In the genomic region with DNA sequence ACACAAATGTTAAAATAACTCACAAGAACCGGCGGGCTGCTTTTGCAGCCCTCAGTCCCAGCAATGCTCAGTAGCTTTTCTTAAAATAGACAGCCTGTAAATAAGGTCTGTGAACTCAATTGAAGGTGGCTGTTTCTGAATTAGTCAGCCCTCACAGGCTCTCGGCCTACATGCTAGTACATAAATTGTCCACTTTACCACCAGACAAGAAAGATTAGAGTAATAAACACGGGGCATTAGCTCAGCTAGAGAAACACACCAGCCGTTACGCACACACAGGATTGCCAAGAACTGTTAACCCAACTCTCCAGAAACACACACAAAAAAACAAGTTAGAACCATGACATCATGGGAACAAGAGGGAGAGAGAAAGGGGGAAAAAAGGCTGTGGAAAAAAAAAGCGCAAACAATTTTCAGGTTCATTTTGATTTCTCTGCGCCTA, we compare ENCODE assay signal across 1 cellular context.
TF ChIP-seq lines count a peak whose summit lies in the region.

No MANE protein-coding gene starts in this region.

TF ChIP-seq in GM12878, 131 proteins besides CTCF, POLR2A, EP300 and RAD21:
- no peak for TF ChIP-seq STAT3 (IDR thresholded peaks at IDR 0.05; ENCODE audit: low read depth, low read length)
- no peak for TF ChIP-seq NR2C1 (IDR thresholded peaks at IDR 0.05)
- no peak for TF ChIP-seq PAX8 (IDR thresholded peaks at IDR 0.05)
- TF ChIP-seq, protein P1, sequence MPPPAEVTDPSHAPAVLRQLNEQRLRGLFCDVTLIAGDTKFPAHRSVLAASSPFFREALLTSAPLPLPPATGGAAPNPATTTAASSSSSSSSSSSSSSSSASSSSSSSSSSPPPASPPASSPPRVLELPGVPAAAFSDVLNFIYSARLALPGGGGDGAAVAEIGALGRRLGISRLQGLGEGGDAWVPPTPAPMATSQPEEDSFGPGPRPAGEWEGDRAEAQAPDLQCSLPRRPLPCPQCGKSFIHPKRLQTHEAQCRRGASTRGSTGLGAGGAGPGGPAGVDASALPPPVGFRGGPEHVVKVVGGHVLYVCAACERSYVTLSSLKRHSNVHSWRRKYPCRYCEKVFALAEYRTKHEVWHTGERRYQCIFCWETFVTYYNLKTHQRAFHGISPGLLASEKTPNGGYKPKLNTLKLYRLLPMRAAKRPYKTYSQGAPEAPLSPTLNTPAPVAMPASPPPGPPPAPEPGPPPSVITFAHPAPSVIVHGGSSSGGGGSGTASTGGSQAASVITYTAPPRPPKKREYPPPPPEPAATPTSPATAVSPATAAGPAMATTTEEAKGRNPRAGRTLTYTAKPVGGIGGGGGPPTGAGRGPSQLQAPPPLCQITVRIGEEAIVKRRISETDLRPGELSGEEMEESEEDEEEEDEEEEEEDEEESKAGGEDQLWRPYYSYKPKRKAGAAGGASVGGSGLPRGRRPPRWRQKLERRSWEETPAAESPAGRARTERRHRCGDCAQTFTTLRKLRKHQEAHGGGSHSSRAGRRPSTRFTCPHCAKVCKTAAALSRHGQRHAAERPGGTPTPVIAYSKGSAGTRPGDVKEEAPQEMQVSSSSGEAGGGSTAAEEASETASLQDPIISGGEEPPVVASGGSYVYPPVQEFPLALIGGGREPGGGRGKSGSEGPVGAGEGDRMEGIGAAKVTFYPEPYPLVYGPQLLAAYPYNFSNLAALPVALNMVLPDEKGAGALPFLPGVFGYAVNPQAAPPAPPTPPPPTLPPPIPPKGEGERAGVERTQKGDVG (CRISPR knock-in tag; IDR thresholded peaks at IDR 0.05), result no peak
- TF ChIP-seq ESRRA (IDR thresholded peaks at IDR 0.05; ENCODE audit: low read length), result no peak
- TF ChIP-seq IRF4 (IDR thresholded peaks at IDR 0.05; ENCODE audit: low read depth, low read length), result peak; percentile 66
- TF ChIP-seq RB1 (IDR thresholded peaks at IDR 0.05; ENCODE audit: borderline replicate concordance), result no peak
- 0 out of 2 replicates have a peak, but pooled peaks have one; percentile 2 for TF ChIP-seq CREB1 (IDR thresholded peaks at IDR 0.05; ENCODE audit: low read depth)
- TF ChIP-seq BCL11A (IDR thresholded peaks at IDR 0.05; ENCODE audit: low read depth, low read length), result 0 out of 2 replicates have a peak, but pooled peaks have one; percentile 49
- TF ChIP-seq MTA3 (IDR thresholded peaks at IDR 0.05; ENCODE audit: borderline replicate concordance, low read length), result peak; percentile 32; the same call in 1 of the 2 replicates
- peak; percentile 86 for TF ChIP-seq NR2F1 (conservative IDR thresholded peaks at IDR 0.05)
- 0 out of 4 replicates have a peak, but pooled peaks of 1 of the 2 experiments have one; percentile 6 for TF ChIP-seq BHLHE40 (IDR thresholded peaks at IDR 0.05; ENCODE audit: borderline replicate concordance in 1 of 2, low read depth in 2 of 2, low read length in 1 of 2)
- no peak for TF ChIP-seq SRF (IDR thresholded peaks at IDR 0.05; ENCODE audit: low read depth in 2 of 2, low read length in 2 of 2)
- no peak for TF ChIP-seq FOXK2 (IDR thresholded peaks at IDR 0.05)
- TF ChIP-seq DPF2 (IDR thresholded peaks at IDR 0.05), result 0 out of 2 replicates have a peak, but pooled peaks have one; percentile 29
- TF ChIP-seq POLR2AphosphoS5 (IDR thresholded peaks at IDR 0.05; ENCODE audit: low read length), result no peak
- TF ChIP-seq MEF2B (IDR thresholded peaks at IDR 0.05; ENCODE audit: partially characterized antibody, poor library complexity, severe bottlenecking), result peak; percentile 91
- TF ChIP-seq CHD1 (IDR thresholded peaks at IDR 0.05; ENCODE audit: low read depth, low read length), result no peak
- TF ChIP-seq SUPT20H (IDR thresholded peaks at IDR 0.05; ENCODE audit: borderline replicate concordance, control insufficient read depth, low read depth, low read length), result no peak
- peak; percentile 87 for TF ChIP-seq JUNB (IDR thresholded peaks at IDR 0.05)
- no peak for TF ChIP-seq CHD4 (IDR thresholded peaks at IDR 0.05)
- peak; percentile 71 for TF ChIP-seq SREBF1 (IDR thresholded peaks at IDR 0.05; ENCODE audit: low read length)
- TF ChIP-seq ZNF217 (IDR thresholded peaks at IDR 0.05), result peak; percentile 99
- TF ChIP-seq, protein P2, sequence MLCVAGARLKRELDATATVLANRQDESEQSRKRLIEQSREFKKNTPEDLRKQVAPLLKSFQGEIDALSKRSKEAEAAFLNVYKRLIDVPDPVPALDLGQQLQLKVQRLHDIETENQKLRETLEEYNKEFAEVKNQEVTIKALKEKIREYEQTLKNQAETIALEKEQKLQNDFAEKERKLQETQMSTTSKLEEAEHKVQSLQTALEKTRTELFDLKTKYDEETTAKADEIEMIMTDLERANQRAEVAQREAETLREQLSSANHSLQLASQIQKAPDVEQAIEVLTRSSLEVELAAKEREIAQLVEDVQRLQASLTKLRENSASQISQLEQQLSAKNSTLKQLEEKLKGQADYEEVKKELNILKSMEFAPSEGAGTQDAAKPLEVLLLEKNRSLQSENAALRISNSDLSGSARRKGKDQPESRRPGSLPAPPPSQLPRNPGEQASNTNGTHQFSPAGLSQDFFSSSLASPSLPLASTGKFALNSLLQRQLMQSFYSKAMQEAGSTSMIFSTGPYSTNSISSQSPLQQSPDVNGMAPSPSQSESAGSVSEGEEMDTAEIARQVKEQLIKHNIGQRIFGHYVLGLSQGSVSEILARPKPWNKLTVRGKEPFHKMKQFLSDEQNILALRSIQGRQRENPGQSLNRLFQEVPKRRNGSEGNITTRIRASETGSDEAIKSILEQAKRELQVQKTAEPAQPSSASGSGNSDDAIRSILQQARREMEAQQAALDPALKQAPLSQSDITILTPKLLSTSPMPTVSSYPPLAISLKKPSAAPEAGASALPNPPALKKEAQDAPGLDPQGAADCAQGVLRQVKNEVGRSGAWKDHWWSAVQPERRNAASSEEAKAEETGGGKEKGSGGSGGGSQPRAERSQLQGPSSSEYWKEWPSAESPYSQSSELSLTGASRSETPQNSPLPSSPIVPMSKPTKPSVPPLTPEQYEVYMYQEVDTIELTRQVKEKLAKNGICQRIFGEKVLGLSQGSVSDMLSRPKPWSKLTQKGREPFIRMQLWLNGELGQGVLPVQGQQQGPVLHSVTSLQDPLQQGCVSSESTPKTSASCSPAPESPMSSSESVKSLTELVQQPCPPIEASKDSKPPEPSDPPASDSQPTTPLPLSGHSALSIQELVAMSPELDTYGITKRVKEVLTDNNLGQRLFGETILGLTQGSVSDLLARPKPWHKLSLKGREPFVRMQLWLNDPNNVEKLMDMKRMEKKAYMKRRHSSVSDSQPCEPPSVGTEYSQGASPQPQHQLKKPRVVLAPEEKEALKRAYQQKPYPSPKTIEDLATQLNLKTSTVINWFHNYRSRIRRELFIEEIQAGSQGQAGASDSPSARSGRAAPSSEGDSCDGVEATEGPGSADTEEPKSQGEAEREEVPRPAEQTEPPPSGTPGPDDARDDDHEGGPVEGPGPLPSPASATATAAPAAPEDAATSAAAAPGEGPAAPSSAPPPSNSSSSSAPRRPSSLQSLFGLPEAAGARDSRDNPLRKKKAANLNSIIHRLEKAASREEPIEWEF (IDR thresholded peaks at IDR 0.05; ENCODE audit: insufficient replicate concordance, low read depth, low read length), result peak; percentile 19
- TF ChIP-seq MXI1 (IDR thresholded peaks at IDR 0.05; ENCODE audit: low read depth, low read length), result 0 out of 2 replicates have a peak, but pooled peaks have one; percentile 37
- TF ChIP-seq SPI1 (IDR thresholded peaks at IDR 0.05; ENCODE audit: borderline replicate concordance, insufficient read depth, low read depth, low read length), result no peak
- peak; percentile 67 for TF ChIP-seq ATF7 (IDR thresholded peaks at IDR 0.05; ENCODE audit: low read depth)
- peak; percentile 77 for TF ChIP-seq NFIC (IDR thresholded peaks at IDR 0.05; ENCODE audit: low read depth, low read length)
- TF ChIP-seq, protein P3, sequence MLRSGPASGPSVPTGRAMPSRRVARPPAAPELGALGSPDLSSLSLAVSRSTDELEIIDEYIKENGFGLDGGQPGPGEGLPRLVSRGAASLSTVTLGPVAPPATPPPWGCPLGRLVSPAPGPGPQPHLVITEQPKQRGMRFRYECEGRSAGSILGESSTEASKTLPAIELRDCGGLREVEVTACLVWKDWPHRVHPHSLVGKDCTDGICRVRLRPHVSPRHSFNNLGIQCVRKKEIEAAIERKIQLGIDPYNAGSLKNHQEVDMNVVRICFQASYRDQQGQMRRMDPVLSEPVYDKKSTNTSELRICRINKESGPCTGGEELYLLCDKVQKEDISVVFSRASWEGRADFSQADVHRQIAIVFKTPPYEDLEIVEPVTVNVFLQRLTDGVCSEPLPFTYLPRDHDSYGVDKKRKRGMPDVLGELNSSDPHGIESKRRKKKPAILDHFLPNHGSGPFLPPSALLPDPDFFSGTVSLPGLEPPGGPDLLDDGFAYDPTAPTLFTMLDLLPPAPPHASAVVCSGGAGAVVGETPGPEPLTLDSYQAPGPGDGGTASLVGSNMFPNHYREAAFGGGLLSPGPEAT (IDR thresholded peaks at IDR 0.05; ENCODE audit: low read depth), result no peak
- TF ChIP-seq, protein P4, sequence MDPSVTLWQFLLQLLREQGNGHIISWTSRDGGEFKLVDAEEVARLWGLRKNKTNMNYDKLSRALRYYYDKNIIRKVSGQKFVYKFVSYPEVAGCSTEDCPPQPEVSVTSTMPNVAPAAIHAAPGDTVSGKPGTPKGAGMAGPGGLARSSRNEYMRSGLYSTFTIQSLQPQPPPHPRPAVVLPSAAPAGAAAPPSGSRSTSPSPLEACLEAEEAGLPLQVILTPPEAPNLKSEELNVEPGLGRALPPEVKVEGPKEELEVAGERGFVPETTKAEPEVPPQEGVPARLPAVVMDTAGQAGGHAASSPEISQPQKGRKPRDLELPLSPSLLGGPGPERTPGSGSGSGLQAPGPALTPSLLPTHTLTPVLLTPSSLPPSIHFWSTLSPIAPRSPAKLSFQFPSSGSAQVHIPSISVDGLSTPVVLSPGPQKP (IDR thresholded peaks at IDR 0.05; ENCODE audit: low read depth, low read length), result no peak
- TF ChIP-seq, protein P5, sequence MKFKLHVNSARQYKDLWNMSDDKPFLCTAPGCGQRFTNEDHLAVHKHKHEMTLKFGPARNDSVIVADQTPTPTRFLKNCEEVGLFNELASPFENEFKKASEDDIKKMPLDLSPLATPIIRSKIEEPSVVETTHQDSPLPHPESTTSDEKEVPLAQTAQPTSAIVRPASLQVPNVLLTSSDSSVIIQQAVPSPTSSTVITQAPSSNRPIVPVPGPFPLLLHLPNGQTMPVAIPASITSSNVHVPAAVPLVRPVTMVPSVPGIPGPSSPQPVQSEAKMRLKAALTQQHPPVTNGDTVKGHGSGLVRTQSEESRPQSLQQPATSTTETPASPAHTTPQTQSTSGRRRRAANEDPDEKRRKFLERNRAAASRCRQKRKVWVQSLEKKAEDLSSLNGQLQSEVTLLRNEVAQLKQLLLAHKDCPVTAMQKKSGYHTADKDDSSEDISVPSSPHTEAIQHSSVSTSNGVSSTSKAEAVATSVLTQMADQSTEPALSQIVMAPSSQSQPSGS (IDR thresholded peaks at IDR 0.05; ENCODE audit: low read length), result peak; percentile 56
- TF ChIP-seq SMAD5 (IDR thresholded peaks at IDR 0.05; ENCODE audit: low read depth), result no peak
- TF ChIP-seq RFX5 (IDR thresholded peaks at IDR 0.05; ENCODE audit: low read depth, low read length), result no peak
- TF ChIP-seq, protein P6, sequence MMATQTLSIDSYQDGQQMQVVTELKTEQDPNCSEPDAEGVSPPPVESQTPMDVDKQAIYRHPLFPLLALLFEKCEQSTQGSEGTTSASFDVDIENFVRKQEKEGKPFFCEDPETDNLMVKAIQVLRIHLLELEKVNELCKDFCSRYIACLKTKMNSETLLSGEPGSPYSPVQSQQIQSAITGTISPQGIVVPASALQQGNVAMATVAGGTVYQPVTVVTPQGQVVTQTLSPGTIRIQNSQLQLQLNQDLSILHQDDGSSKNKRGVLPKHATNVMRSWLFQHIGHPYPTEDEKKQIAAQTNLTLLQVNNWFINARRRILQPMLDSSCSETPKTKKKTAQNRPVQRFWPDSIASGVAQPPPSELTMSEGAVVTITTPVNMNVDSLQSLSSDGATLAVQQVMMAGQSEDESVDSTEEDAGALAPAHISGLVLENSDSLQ (IDR thresholded peaks at IDR 0.05), result no peak
- TF ChIP-seq FOXM1 (IDR thresholded peaks at IDR 0.05; ENCODE audit: low read depth, low read length), result peak; percentile 68; the same call in 1 of the 2 replicates
- no peak for TF ChIP-seq ZZZ3 (IDR thresholded peaks at IDR 0.05; ENCODE audit: control insufficient read depth, insufficient read length, low read depth)
- no peak for TF ChIP-seq SMC3 (IDR thresholded peaks at IDR 0.05; ENCODE audit: borderline replicate concordance, low read length)
- peak; percentile 95 for TF ChIP-seq MEF2A (IDR thresholded peaks at IDR 0.05; ENCODE audit: insufficient read depth, low read depth, low read length)
- TF ChIP-seq, protein P7, sequence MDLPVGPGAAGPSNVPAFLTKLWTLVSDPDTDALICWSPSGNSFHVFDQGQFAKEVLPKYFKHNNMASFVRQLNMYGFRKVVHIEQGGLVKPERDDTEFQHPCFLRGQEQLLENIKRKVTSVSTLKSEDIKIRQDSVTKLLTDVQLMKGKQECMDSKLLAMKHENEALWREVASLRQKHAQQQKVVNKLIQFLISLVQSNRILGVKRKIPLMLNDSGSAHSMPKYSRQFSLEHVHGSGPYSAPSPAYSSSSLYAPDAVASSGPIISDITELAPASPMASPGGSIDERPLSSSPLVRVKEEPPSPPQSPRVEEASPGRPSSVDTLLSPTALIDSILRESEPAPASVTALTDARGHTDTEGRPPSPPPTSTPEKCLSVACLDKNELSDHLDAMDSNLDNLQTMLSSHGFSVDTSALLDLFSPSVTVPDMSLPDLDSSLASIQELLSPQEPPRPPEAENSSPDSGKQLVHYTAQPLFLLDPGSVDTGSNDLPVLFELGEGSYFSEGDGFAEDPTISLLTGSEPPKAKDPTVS (IDR thresholded peaks at IDR 0.05; ENCODE audit: low read depth, low read length), result no peak
- peak; percentile 61 for TF ChIP-seq RUNX3 (IDR thresholded peaks at IDR 0.05; ENCODE audit: low read length)
- peak; percentile 98 for TF ChIP-seq PAX5 (IDR thresholded peaks at IDR 0.05; ENCODE audit: borderline replicate concordance, low read depth, low read length)
- no peak for TF ChIP-seq NRF1 (conservative IDR thresholded peaks at IDR 0.05; ENCODE audit: low read depth, low read length)
- no peak for TF ChIP-seq ZSCAN29 (IDR thresholded peaks at IDR 0.05)
TF ChIP-seq in GM12878: peak in this region for 20.
